In the genomic region with DNA sequence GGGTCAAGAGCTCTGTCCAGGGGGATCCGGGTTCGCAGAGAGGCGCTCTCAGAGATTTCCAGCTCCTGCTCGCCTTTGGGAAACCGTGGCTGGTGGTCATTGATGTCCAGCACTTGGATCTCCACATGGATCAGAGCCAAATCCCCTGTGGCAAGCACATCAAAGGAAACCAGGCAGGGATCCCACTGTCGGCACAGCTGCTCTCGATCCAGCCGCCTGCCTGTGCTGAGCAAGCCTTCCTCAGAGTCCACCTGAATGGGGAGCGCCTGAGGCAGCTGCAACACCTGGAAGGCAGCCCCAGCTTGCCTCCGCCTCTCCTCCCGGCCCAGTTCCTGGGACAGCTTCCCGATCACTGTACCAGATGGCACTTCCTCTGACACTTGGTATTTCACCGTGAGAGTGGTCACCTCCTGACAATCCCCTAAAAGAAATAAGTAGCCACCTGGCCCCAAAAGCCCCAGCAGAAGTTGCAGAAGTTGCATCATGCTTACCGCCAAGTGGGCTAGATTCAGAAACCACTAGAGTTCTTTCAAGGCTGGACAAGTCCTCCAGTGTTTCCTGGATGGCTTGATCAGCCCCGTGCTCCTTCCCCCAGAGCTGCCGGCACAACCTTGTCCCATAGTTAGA, we compare ENCODE assay signal across 11 cellular contexts. TPM values are rescaled to one million over a fixed set of nuclear protein-coding genes. Genes with fewer than 3 reads are reported as not detected.
A peak's percentile ranks its signal among the peaks of the same experiment; 100 is the strongest.
DNase-seq lines count a peak whose midpoint lies in the region; ATAC-seq, FAIRE-seq and TF ChIP-seq lines count a peak whose summit lies in the region.
"Had no signal": no experiment of that assay in that cellular context is flagged by ENCODE, and none has a peak within 500 bp of the region (broad histone marks: within the 10 kb centered on the region; RNA-seq: fewer than 3 reads in every experiment).

No MANE protein-coding gene starts in this region.

- no peak overlapping the region for H3K9ac ChIP-seq in endothelial cell of umbilical vein (replicated peaks; ENCODE audit: extremely low read depth, insufficient read depth, low read length)

- dilution Hi-C loops in endothelial cell of umbilical vein (cut with MboI; ENCODE audit: extremely low pct_ligation_motif_present, low sequenced_read_pairs) = no loop called here

- POLR2A ChIA-PET in endothelial cell of umbilical vein (lab: Charles Lee) = interaction anchor here (0.6 to 1.3 kb wide), 2 partner anchors 10 to 13 kb away, joined by 3 to 4 read pairs; no protein-coding TSS in a partner anchor

- no peak for DNase-seq in right cardiac atrium
- DNase-seq in Right ventricle myocardium inferior (ENCODE audit: missing footprints) = no peak
- peak; percentile 13 for DNase-seq in NCI-H69 (lab: John Stamatoyannopoulos, UW)
- DNase-seq in endothelial cell of umbilical vein (ENCODE audit: low read depth, low spot score) = no peak
- no peak for DNase-seq in thoracic aorta (ENCODE audit: low spot score)
- DNase-seq in DMS79 treated with DMSO at 0.1 percent for 48 hours (lab: John Stamatoyannopoulos, UW) = no peak
- no peak for DNase-seq in pancreas
- no peak for DNase-seq in transverse colon
- DNase-seq: body of pancreas, HFFc6, Karpas-422 had no signal

- peak overlapping the region; percentile 61 for H2AFZ ChIP-seq in endothelial cell of umbilical vein (ENCODE audit: low read depth, low read length)

- no peaks in the 10 kb centered on the region for H3K36me3 ChIP-seq in endothelial cell of umbilical vein (ENCODE audit: control insufficient read depth in 2 of 2, extremely low read depth in 1 of 2, insufficient read depth in 2 of 2, low read length in 2 of 2)
- H3K36me3 ChIP-seq in thoracic aorta = no peaks in the 10 kb centered on the region
- H3K36me3 ChIP-seq in pancreas = no peaks in the 10 kb centered on the region
- no peaks in the 10 kb centered on the region for H3K36me3 ChIP-seq in transverse colon

- H3K9me1 ChIP-seq in endothelial cell of umbilical vein (replicated peaks; ENCODE audit: control insufficient read depth, extremely low read depth, insufficient read depth, low read length) = no peaks in the 10 kb centered on the region

- H3K27me3 ChIP-seq in right cardiac atrium (ENCODE audit: control insufficient read depth, insufficient read depth) (no peaks in the 10 kb centered on the region), endothelial cell of umbilical vein (ENCODE audit: control insufficient read depth in 2 of 2, insufficient read depth in 2 of 2, low read length in 2 of 2) (no peaks in the 10 kb centered on the region), thoracic aorta (replicated peaks; ENCODE audit: insufficient read depth) (no peaks in the 10 kb centered on the region), pancreas (no peaks in the 10 kb centered on the region), transverse colon (no peaks in the 10 kb centered on the region)
- H3K27me3 ChIP-seq: body of pancreas had no signal

- H3K79me2 ChIP-seq in endothelial cell of umbilical vein (ENCODE audit: control insufficient read depth, insufficient read depth, low read length) = no peaks in the 10 kb centered on the region

- intact Hi-C loops in right cardiac atrium (cut with DNase I) (loop anchor here in 2 of 4 donors (5.0 to 10.0 kb wide), 3 partner anchors 35 to 73 kb away; a partner anchor contains a TSS), Right ventricle myocardium inferior (cut with DNase I) (loop anchor here (5.0 kb wide), 2 partner anchors 35 to 195 kb away; a partner anchor contains a TSS), endothelial cell of umbilical vein (cut with micrococcal nuclease) (loop anchor here (5.0 kb wide), 1 partner anchor 140 kb away; no protein-coding TSS in a partner anchor), pancreas (cut with DNase I) (loop anchor here in 2 of 3 donors (5.0 to 10.0 kb wide), 3 partner anchors 73 to 270 kb away; no protein-coding TSS in a partner anchor), transverse colon (cut with DNase I; ENCODE audit: low total_unique reads) (loop anchor here (5.0 kb wide), 1 partner anchor 265 kb away; no protein-coding TSS in a partner anchor)

- CTCF ChIA-PET in endothelial cell of umbilical vein (lab: Charles Lee) = interaction anchor here (0.9 to 9.7 kb wide), 11 partner anchors 11 to 293 kb away, joined by 3 to 303 read pairs (median 5); a partner anchor contains a TSS

- in situ Hi-C loops in transverse colon (cut with MboI; ENCODE audit: low pct_ligation_motif_present in 1 of 4, low pct_unique_long_range_greater_than_20kb in 1 of 4, low sequenced_read_pairs in 3 of 4) = loop anchor here in 3 of 4 donors (5.0 to 10.0 kb wide), 4 partner anchors 73 to 265 kb away; no protein-coding TSS in a partner anchor

- peak overlapping the region; percentile 83 for H3K27ac ChIP-seq in right cardiac atrium (ENCODE audit: low read length)
- H3K27ac ChIP-seq in endothelial cell of umbilical vein (ENCODE audit: insufficient read depth, low read depth, low read length) = peak overlapping the region; percentile 73
- no peak overlapping the region for H3K27ac ChIP-seq in thoracic aorta
- no peak overlapping the region for H3K27ac ChIP-seq in pancreas
- peak overlapping the region in 2 of 4 donors; percentile 40 to 50 for H3K27ac ChIP-seq in transverse colon

- H4K20me1 ChIP-seq in endothelial cell of umbilical vein (replicated peaks; ENCODE audit: control insufficient read depth, extremely low read depth, insufficient read depth, low read length) = no peaks in the 10 kb centered on the region

- TF ChIP-seq CTCF in endothelial cell of umbilical vein (IDR thresholded peaks at IDR 0.05; ENCODE audit: extremely low read depth in 1 of 2, insufficient read depth in 1 of 2, low read depth in 1 of 2, low read length in 2 of 2) (no peak), thoracic aorta (IDR thresholded peaks at IDR 0.05) (no peak), pancreas (IDR thresholded peaks at IDR 0.05) (no peak), transverse colon (IDR thresholded peaks at IDR 0.05) (no peak)

- H3K4me3 ChIP-seq in right cardiac atrium (ENCODE audit: low read length) (peak overlapping the region; percentile 23), endothelial cell of umbilical vein (replicated peaks in 1 of 3; ENCODE audit: insufficient read depth in 1 of 3, low read depth in 1 of 3, low read length in 3 of 3) (no peak overlapping the region), thoracic aorta (peak overlapping the region; percentile 29), pancreas (peak overlapping the region in 1 of 4 donors; percentile 12), transverse colon (no peak overlapping the region)
- H3K4me3 ChIP-seq: body of pancreas had no signal

- H3K9me3 ChIP-seq in right cardiac atrium (ENCODE audit: control insufficient read depth, low read length) (no peaks in the 10 kb centered on the region), endothelial cell of umbilical vein (replicated peaks; ENCODE audit: control insufficient read depth, insufficient read depth, low read length) (no peaks in the 10 kb centered on the region), thoracic aorta (no peaks in the 10 kb centered on the region), pancreas (no peaks in the 10 kb centered on the region), transverse colon (no peaks in the 10 kb centered on the region)
- H3K9me3 ChIP-seq: body of pancreas had no signal

- TF ChIP-seq POLR2A in endothelial cell of umbilical vein (IDR thresholded peaks at IDR 0.05; ENCODE audit: low read depth, low read length) (no peak), transverse colon (IDR thresholded peaks at IDR 0.05) (no peak)

- FAIRE-seq in endothelial cell of umbilical vein (lab: Jason Lieb, UNC) = no peak
- no peak for FAIRE-seq in pancreas (lab: Jason Lieb, UNC)

- TF ChIP-seq EP300 in transverse colon (IDR thresholded peaks at IDR 0.05; ENCODE audit: low read depth) = no peak

- ATAC-seq in right cardiac atrium (peak in 1 of 2 donors; percentile 1), Right ventricle myocardium inferior (no peak), thoracic aorta (ENCODE audit: insufficient number of reproducible peaks, low FRiP score, low read depth) (no peak), pancreas (no peak)
- ATAC-seq: body of pancreas had no signal

- WGBS in right cardiac atrium = 57% methylated on average over 16 of the region's 16 CpGs
- 61 to 66% methylated on average over 16 of the region's 16 CpGs for WGBS in pancreas, 2 donors
- 79% methylated on average over 16 of the region's 16 CpGs; no CpG with 5 or more reads in 1 of the 2 donors for WGBS in transverse colon (ENCODE audit: low coverage in 1 of 2), 2 donors

- H3K4me1 ChIP-seq in right cardiac atrium (ENCODE audit: control insufficient read depth, insufficient read depth, low read length) = peaks cover 5% of the 10 kb centered on the region
- H3K4me1 ChIP-seq in endothelial cell of umbilical vein (ENCODE audit: control insufficient read depth, extremely low read depth, insufficient read depth, low read length) = peaks cover 49% of the 10 kb centered on the region
- H3K4me1 ChIP-seq in thoracic aorta (ENCODE audit: control insufficient read depth in 1 of 2, low read depth in 2 of 2) = peaks cover 6 to 23% of the 10 kb centered on the region in 2 donors
- H3K4me1 ChIP-seq in pancreas = peaks cover 0 to 3% (median 0%) of the 10 kb centered on the region in 3 donors
- H3K4me1 ChIP-seq in transverse colon = peaks cover 0 to 18% (median 3%) of the 10 kb centered on the region in 4 donors
- H3K4me1 ChIP-seq: body of pancreas had no signal

- BruUV-seq in endothelial cell of umbilical vein (replicated peaks; lab: Mats Ljungman, UMichigan) = TSS peak; percentile 46

- H3K4me2 ChIP-seq in endothelial cell of umbilical vein (ENCODE audit: insufficient read depth, low read length) = peak overlapping the region; percentile 65

RNA-seq across cellular contexts. Expression of a gene that starts 0.5 kb away (rescaled TPM):
- total RNA-seq in right cardiac atrium = 1 to 10 TPM; 4.1 to 7.9 (median 6.7) TPM
- 3.0 TPM for polyA plus RNA-seq in right cardiac atrium
- 10.4 TPM for total RNA-seq in Right ventricle myocardium inferior
- 18.5 and 20.4 TPM in 2 replicates for total RNA-seq in endothelial cell of umbilical vein
- polyA plus RNA-seq in endothelial cell of umbilical vein = 5.5 and 6.2 TPM in 2 replicates
- 3.2 and 3.6 TPM in 2 replicates for polyA plus RNA-seq in endothelial cell of umbilical vein (2011; cell fraction: cytosol; rRNA removed)
- polyA plus RNA-seq in endothelial cell of umbilical vein (2011; cell fraction: nucleus; rRNA removed) = 2.6 and 2.9 TPM in 2 replicates
- 5.4 and 7.7 TPM in 2 replicates for polyA plus RNA-seq in endothelial cell of umbilical vein (2012)
- 6.9 and 10.3 TPM in 2 replicates for polyA minus RNA-seq in endothelial cell of umbilical vein
- polyA minus RNA-seq in endothelial cell of umbilical vein (2011; cell fraction: cytosol; rRNA and poly(A)+ RNA removed) = 0.82 TPM
- polyA minus RNA-seq in endothelial cell of umbilical vein (2011; cell fraction: nucleus; rRNA and poly(A)+ RNA removed) = 2.7 and 5.1 TPM in 2 replicates
- total RNA-seq in thoracic aorta = 1 to 10 TPM; 5.1 to 5.2 TPM
- total RNA-seq in pancreas = 1 to 10 TPM in 3 of 6 donors, under 1 TPM in 3; 0.32 to 1.7 (median 0.93) TPM
- polyA plus RNA-seq in pancreas = 1 to 10 TPM in 1 of 2 donors, under 1 TPM in 1; 0.65 to 1.6 TPM
- total RNA-seq in transverse colon = under 1 TPM in 3 of 4 donors, not detected in 1; 0.37 to 0.95 (median 0.68) TPM

RNA-seq across cellular contexts. Expression of a gene that starts 11.4 kb away (rescaled TPM):
- total RNA-seq in right cardiac atrium (100 to 1,000 TPM in 2 of 4 donors, 10 to 100 TPM in 2; 90.7 to 105 (median 97.7) TPM), Right ventricle myocardium inferior (98.0 TPM), endothelial cell of umbilical vein (53.1 and 55.9 TPM in 2 replicates), thoracic aorta (10 to 100 TPM; 63.4 to 93.3 TPM), pancreas (10 to 100 TPM; 15.4 to 30.4 (median 21.6) TPM), transverse colon (10 to 100 TPM; 15.3 to 66.7 (median 57.1) TPM)
- polyA plus RNA-seq in right cardiac atrium (36.3 TPM), endothelial cell of umbilical vein (20.3 and 23.5 TPM in 2 replicates), pancreas (10 to 100 TPM in 1 of 2 donors, 1 to 10 TPM in 1; 7.8 to 18.4 TPM)
- polyA plus RNA-seq in endothelial cell of umbilical vein (2011; cell fraction: cytosol; rRNA removed) = 31.4 and 34.3 TPM in 2 replicates
- polyA plus RNA-seq in endothelial cell of umbilical vein (2011; cell fraction: nucleus; rRNA removed) = 32.0 and 32.5 TPM in 2 replicates
- polyA plus RNA-seq in endothelial cell of umbilical vein (2012) = 75.7 and 87.2 TPM in 2 replicates
- 56.2 and 56.9 TPM in 2 replicates for polyA minus RNA-seq in endothelial cell of umbilical vein
- 8.6 TPM for polyA minus RNA-seq in endothelial cell of umbilical vein (2011; cell fraction: cytosol; rRNA and poly(A)+ RNA removed)
- 18.4 and 29.8 TPM in 2 replicates for polyA minus RNA-seq in endothelial cell of umbilical vein (2011; cell fraction: nucleus; rRNA and poly(A)+ RNA removed)

RNA-seq across cellular contexts. Expression of a gene that starts 33.8 kb away (rescaled TPM):
- 100 to 1,000 TPM in 2 of 4 donors, 10 to 100 TPM in 2; 82.6 to 109 (median 99.2) TPM for total RNA-seq in right cardiac atrium
- polyA plus RNA-seq in right cardiac atrium = 62.0 TPM
- total RNA-seq in Right ventricle myocardium inferior = 94.4 TPM
- 67.0 and 105 TPM in 2 replicates for total RNA-seq in endothelial cell of umbilical vein
- polyA plus RNA-seq in endothelial cell of umbilical vein = 121 and 139 TPM in 2 replicates
- polyA plus RNA-seq in endothelial cell of umbilical vein (2011; cell fraction: cytosol; rRNA removed) = 80.8 and 91.2 TPM in 2 replicates
- polyA plus RNA-seq in endothelial cell of umbilical vein (2011; cell fraction: nucleus; rRNA removed) = 291 and 301 TPM in 2 replicates
- 60.1 and 60.8 TPM in 2 replicates for polyA plus RNA-seq in endothelial cell of umbilical vein (2012)
- polyA minus RNA-seq in endothelial cell of umbilical vein = 96.7 and 110 TPM in 2 replicates
- 29.9 TPM for polyA minus RNA-seq in endothelial cell of umbilical vein (2011; cell fraction: cytosol; rRNA and poly(A)+ RNA removed)
- polyA minus RNA-seq in endothelial cell of umbilical vein (2011; cell fraction: nucleus; rRNA and poly(A)+ RNA removed) = 83.3 and 102 TPM in 2 replicates
- 100 to 1,000 TPM in 1 of 2 donors, 10 to 100 TPM in 1; 82.5 to 108 TPM for total RNA-seq in thoracic aorta
- 10 to 100 TPM; 27.7 to 36.0 (median 33.1) TPM for total RNA-seq in pancreas
- polyA plus RNA-seq in pancreas = 10 to 100 TPM; 38.2 to 45.6 TPM
- total RNA-seq in transverse colon = 100 to 1,000 TPM in 3 of 4 donors, 10 to 100 TPM in 1; 92.6 to 270 (median 126) TPM

RNA-seq across cellular contexts. Expression of a gene that starts 55.3 kb away (rescaled TPM):
- total RNA-seq in right cardiac atrium = 10 to 100 TPM; 16.9 to 22.5 (median 19.2) TPM
- polyA plus RNA-seq in right cardiac atrium = 12.1 TPM
- 25.2 TPM for total RNA-seq in Right ventricle myocardium inferior
- 49.3 and 52.1 TPM in 2 replicates for total RNA-seq in endothelial cell of umbilical vein
- polyA plus RNA-seq in endothelial cell of umbilical vein = 19.8 and 22.5 TPM in 2 replicates
- polyA plus RNA-seq in endothelial cell of umbilical vein (2011; cell fraction: cytosol; rRNA removed) = 21.3 and 24.2 TPM in 2 replicates
- 19.6 and 24.1 TPM in 2 replicates for polyA plus RNA-seq in endothelial cell of umbilical vein (2011; cell fraction: nucleus; rRNA removed)
- 68.0 and 74.4 TPM in 2 replicates for polyA plus RNA-seq in endothelial cell of umbilical vein (2012)
- polyA minus RNA-seq in endothelial cell of umbilical vein = 20.1 and 38.6 TPM in 2 replicates
- polyA minus RNA-seq in endothelial cell of umbilical vein (2011; cell fraction: cytosol; rRNA and poly(A)+ RNA removed) = 13.1 TPM
- 10.2 and 13.2 TPM in 2 replicates for polyA minus RNA-seq in endothelial cell of umbilical vein (2011; cell fraction: nucleus; rRNA and poly(A)+ RNA removed)
- total RNA-seq in thoracic aorta = 10 to 100 TPM; 15.8 to 26.5 TPM
- total RNA-seq in pancreas = 10 to 100 TPM in 1 of 6 donors, 1 to 10 TPM in 5; 4.1 to 15.2 (median 7.4) TPM
- polyA plus RNA-seq in pancreas = 10 to 100 TPM in 1 of 2 donors, 1 to 10 TPM in 1; 8.7 to 15.5 TPM
- 10 to 100 TPM in 2 of 4 donors, 1 to 10 TPM in 2; 1.6 to 24.8 (median 8.9) TPM for total RNA-seq in transverse colon

Comparison
In these comparisons a context has a peak if more than half of its experiments do, and no peak if none do; other contexts are left out.
1. H3K27ac ChIP-seq: peak in right cardiac atrium (single experiment) and endothelial cell of umbilical vein (single experiment); none in thoracic aorta (0 of 2) and pancreas (0 of 4).
2. H3K4me3 ChIP-seq: peak in right cardiac atrium (single experiment) and thoracic aorta (single experiment); none in endothelial cell of umbilical vein (0 of 3) and transverse colon (0 of 4).